Comparison of ENCODE assay signal across 13 cellular contexts in the genomic region with DNA sequence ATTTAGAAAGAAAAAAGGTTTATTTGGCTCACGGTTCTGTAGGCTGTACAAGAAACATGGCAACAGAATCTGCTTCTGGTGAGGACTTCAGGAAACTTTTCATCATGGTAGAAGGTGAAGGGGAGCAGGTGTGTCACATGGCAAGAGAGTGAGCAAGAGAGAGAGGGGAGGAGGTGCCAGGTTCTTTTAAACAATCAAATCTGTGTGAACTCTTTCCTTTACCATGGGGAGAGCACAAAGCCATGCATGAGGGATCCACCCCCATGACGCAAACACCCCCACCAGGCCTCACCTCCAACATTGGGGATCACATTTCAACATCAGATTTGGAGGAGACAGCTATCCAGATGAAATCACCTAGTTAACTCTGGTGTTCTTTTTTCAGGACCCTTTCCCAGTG.
DNase-seq lines count a peak whose midpoint lies in the region; TF ChIP-seq lines count a peak whose summit lies in the region.
"Had no signal": no experiment of that assay in that cellular context is flagged by ENCODE, and none has a peak within 500 bp of the region (broad histone marks: within the 10 kb centered on the region; RNA-seq: fewer than 3 reads in every experiment).

No MANE protein-coding gene starts in this region.

- H3K9me3 Mint-ChIP-seq in activated naive CD4-positive, alpha-beta T cell treated with anti-CD3 and anti-CD28 coated beads for 36 hours = no peaks in the 10 kb centered on the region
- H3K9me3 Mint-ChIP-seq in activated naive CD4-positive, alpha-beta T cell treated with anti-CD3 and anti-CD28 coated beads, Interleukin-2, amount 10 ng/mL, durations not matched to agents 7 days and 5 days = no peaks in the 10 kb centered on the region

- H3K4me3 Mint-ChIP-seq in activated naive CD4-positive, alpha-beta T cell treated with anti-CD3 and anti-CD28 coated beads for 36 hours = no peak overlapping the region
- no peak overlapping the region for H3K4me3 Mint-ChIP-seq in activated naive CD4-positive, alpha-beta T cell treated with anti-CD3 and anti-CD28 coated beads, Interleukin-2, amount 10 ng/mL, durations not matched to agents 7 days and 5 days
- H3K4me3 Mint-ChIP-seq: HFFc6 had no signal

- TF ChIP-seq CTCF in OCI-LY1 (IDR thresholded peaks at IDR 0.05; ENCODE audit: low read length) (no peak), tibial nerve (IDR thresholded peaks at IDR 0.05) (no peak)

- peak overlapping the region; percentile 60 for H3K27ac ChIP-seq in OCI-LY1 (ENCODE audit: low read depth, low read length, poor library complexity, severe bottlenecking)
- peak overlapping the region; percentile 69 to 90 (median 86) for H3K27ac ChIP-seq in tibial nerve

- no peaks in the 10 kb centered on the region for H3K27me3 ChIP-seq in OCI-LY1 (ENCODE audit: insufficient read depth, low read length)
- no peaks in the 10 kb centered on the region for H3K27me3 ChIP-seq in tibial nerve
- H3K27me3 ChIP-seq: adrenal gland had no signal

- peaks cover 33% of the 10 kb centered on the region for H3K79me2 ChIP-seq in OCI-LY1 (ENCODE audit: insufficient read depth, low read length)

- DNase-seq in activated naive CD4-positive, alpha-beta T cell treated with anti-CD3 and anti-CD28 coated beads for 36 hours = no peak
- DNase-seq in activated naive CD4-positive, alpha-beta T cell treated with anti-CD3 and anti-CD28 coated beads, Interleukin-2, amount 10 ng/mL, durations not matched to agents 7 days and 5 days = no peak
- DNase-seq in islet precursor cell (peak; percentile 22), tibial nerve (ENCODE audit: low spot score in 2 of 2) (no peak), RPMI8226 (no peak), erythroblast (lab: John Stamatoyannopoulos, UW) (no peak), NCI-H2081 treated with DMSO at 0.1 percent for 48 hours (lab: John Stamatoyannopoulos, UW) (no peak)
- DNase-seq: activated CD4-positive, alpha-beta T cell treated with anti-CD3 and anti-CD28 coated beads for 4 hours; HFFc6; NCI-H2029 treated with DMSO at 0.1 percent for 48 hours; SIG-M5 had no signal

- no peak overlapping the region for H2AFZ ChIP-seq in OCI-LY1 (ENCODE audit: low read length)

- no peaks in the 10 kb centered on the region for H4K20me1 ChIP-seq in OCI-LY1 (ENCODE audit: insufficient read depth, low read length)

- no peak for TF ChIP-seq EP300 in tibial nerve (IDR thresholded peaks at IDR 0.05)

- CTCF ChIA-PET in activated naive CD4-positive, alpha-beta T cell treated with anti-CD3 and anti-CD28 coated beads for 36 hours (lab: Charles Lee) = no interaction called here
- CTCF ChIA-PET in activated naive CD4-positive, alpha-beta T cell treated with anti-CD3 and anti-CD28 coated beads, Interleukin-2, amount 10 ng/mL, durations not matched to agents 7 days and 5 days (lab: Charles Lee) = interaction anchor here (1.2 kb wide), 1 partner anchor 67 kb away, joined by 3 read pairs; no protein-coding TSS in a partner anchor

- H3K36me3 ChIP-seq in OCI-LY1 (ENCODE audit: insufficient read depth, low read length) (no peaks in the 10 kb centered on the region), tibial nerve (no peaks in the 10 kb centered on the region)
- H3K36me3 ChIP-seq: adrenal gland had no signal

- H3K4me3 ChIP-seq in OCI-LY1 (ENCODE audit: low read depth, low read length, poor library complexity, severe bottlenecking) = no peak overlapping the region
- no peak overlapping the region for H3K4me3 ChIP-seq in tibial nerve
- H3K4me3 ChIP-seq: adrenal gland had no signal

- WGBS in tibial nerve, 2 donors = 76 to 83% methylated on average over 2 of the region's 2 CpGs

- no peaks in the 10 kb centered on the region for H3K36me3 Mint-ChIP-seq in activated naive CD4-positive, alpha-beta T cell treated with anti-CD3 and anti-CD28 coated beads for 36 hours (ENCODE audit: low read depth)
- H3K36me3 Mint-ChIP-seq in activated naive CD4-positive, alpha-beta T cell treated with anti-CD3 and anti-CD28 coated beads, Interleukin-2, amount 10 ng/mL, durations not matched to agents 7 days and 5 days = no peaks in the 10 kb centered on the region

- H3K4me1 ChIP-seq in OCI-LY1 (ENCODE audit: insufficient read depth, low read length, severe bottlenecking) (peaks cover 83% of the 10 kb centered on the region), tibial nerve (peaks cover 0 to 84% (median 24%) of the 10 kb centered on the region in 4 donors)

- no peak overlapping the region for H3K4me2 ChIP-seq in OCI-LY1 (ENCODE audit: low read length)

- no peak overlapping the region for H3K9ac ChIP-seq in OCI-LY1 (ENCODE audit: low read length)

- no peak for TF ChIP-seq POLR2A in tibial nerve (IDR thresholded peaks at IDR 0.05)
- no peak for TF ChIP-seq POLR2A in erythroblast (IDR thresholded peaks at IDR 0.05; ENCODE audit: low read length)

- H3F3A ChIP-seq in OCI-LY1 (ENCODE audit: insufficient read depth, low read length) = no peaks in the 10 kb centered on the region

- no peaks in the 10 kb centered on the region for H3K27me3 Mint-ChIP-seq in activated naive CD4-positive, alpha-beta T cell treated with anti-CD3 and anti-CD28 coated beads for 36 hours (ENCODE audit: low read depth)
- H3K27me3 Mint-ChIP-seq in activated naive CD4-positive, alpha-beta T cell treated with anti-CD3 and anti-CD28 coated beads, Interleukin-2, amount 10 ng/mL, durations not matched to agents 7 days and 5 days = no peaks in the 10 kb centered on the region

- intact Hi-C loops in activated naive CD4-positive, alpha-beta T cell treated with anti-CD3 and anti-CD28 coated beads for 36 hours (cut with micrococcal nuclease) = no loop called here

- no peaks in the 10 kb centered on the region for H3K9me3 ChIP-seq in OCI-LY1 (ENCODE audit: low read length)
- no peaks in the 10 kb centered on the region for H3K9me3 ChIP-seq in tibial nerve
- H3K9me3 ChIP-seq: adrenal gland had no signal

- H3K9me2 ChIP-seq in OCI-LY1 (ENCODE audit: low read depth, low read length) = no peaks in the 10 kb centered on the region

- peak overlapping the region; percentile 69 for H3K27ac Mint-ChIP-seq in activated naive CD4-positive, alpha-beta T cell treated with anti-CD3 and anti-CD28 coated beads for 36 hours
- no peak overlapping the region for H3K27ac Mint-ChIP-seq in activated naive CD4-positive, alpha-beta T cell treated with anti-CD3 and anti-CD28 coated beads, Interleukin-2, amount 10 ng/mL, durations not matched to agents 7 days and 5 days
- H3K27ac Mint-ChIP-seq: HFFc6 had no signal

- H3K4me1 Mint-ChIP-seq in activated naive CD4-positive, alpha-beta T cell treated with anti-CD3 and anti-CD28 coated beads for 36 hours (ENCODE audit: low read depth) = peaks cover 66% of the 10 kb centered on the region
- H3K4me1 Mint-ChIP-seq in activated naive CD4-positive, alpha-beta T cell treated with anti-CD3 and anti-CD28 coated beads, Interleukin-2, amount 10 ng/mL, durations not matched to agents 7 days and 5 days = peaks cover 35% of the 10 kb centered on the region
